1 cellular context compared by ENCODE assay signal in the genomic region with DNA sequence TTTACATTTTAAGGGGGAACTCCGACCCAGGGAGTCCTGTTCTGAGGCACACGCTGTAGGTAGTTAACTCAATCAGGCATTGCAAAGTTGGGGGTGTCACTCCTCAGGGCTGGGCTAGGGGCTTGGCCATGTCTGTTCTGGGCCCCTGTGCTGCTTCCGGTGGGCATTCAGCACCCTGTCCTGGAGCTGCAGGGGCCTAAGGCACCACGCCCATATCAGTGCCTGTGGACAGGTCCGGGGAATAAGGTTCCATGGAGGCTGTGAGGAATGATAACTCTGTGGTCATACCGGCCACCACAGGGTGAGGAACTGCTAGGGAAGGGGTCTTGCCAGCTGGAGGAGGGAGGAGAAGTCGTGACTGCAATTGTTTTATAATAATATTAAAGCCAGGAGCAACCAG.
TF ChIP-seq lines count a peak whose summit lies in the region.

No MANE protein-coding gene starts in this region.

TF ChIP-seq in HepG2, 621 proteins besides CTCF, POLR2A, EP300 and RAD21 (continued from another document):
- TF ChIP-seq, protein P1, sequence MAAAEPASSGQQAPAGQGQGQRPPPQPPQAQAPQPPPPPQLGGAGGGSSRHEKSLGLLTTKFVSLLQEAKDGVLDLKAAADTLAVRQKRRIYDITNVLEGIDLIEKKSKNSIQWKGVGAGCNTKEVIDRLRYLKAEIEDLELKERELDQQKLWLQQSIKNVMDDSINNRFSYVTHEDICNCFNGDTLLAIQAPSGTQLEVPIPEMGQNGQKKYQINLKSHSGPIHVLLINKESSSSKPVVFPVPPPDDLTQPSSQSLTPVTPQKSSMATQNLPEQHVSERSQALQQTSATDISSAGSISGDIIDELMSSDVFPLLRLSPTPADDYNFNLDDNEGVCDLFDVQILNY (CRISPR knock-in tag; conservative IDR thresholded peaks at IDR 0.05): no peak
- TF ChIP-seq ASH2L (IDR thresholded peaks at IDR 0.05; ENCODE audit: insufficient read length, low read depth, low read length): no peak
